In the genomic region with DNA sequence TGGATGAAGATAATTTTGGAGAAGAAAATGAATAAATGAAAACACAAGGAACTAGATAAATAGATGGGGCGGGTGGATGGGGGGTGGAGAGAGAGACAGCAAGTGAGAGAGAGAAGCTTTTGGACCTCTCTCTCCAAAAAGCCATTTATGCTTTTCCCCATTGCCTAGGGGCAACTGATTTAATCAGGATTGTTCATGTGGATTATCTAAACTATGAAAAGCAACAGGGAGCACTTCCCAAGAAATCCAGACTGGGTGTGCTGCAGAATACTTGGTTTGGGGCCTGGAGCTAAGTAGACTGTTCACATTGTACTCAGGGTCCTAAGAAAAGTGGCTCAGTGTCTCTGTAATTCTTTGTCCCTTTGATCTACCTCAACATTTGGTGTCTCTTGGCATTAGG, we compare ENCODE assay signal across 1 cellular context.
TF ChIP-seq lines count a peak whose summit lies in the region.

No MANE protein-coding gene starts in this region.

TF ChIP-seq in SK-N-SH treated with all-trans-retinoic acid at 6 μM for 48 hours, 23 proteins besides CTCF, POLR2A, EP300 and RAD21:
- TF ChIP-seq, protein P1, sequence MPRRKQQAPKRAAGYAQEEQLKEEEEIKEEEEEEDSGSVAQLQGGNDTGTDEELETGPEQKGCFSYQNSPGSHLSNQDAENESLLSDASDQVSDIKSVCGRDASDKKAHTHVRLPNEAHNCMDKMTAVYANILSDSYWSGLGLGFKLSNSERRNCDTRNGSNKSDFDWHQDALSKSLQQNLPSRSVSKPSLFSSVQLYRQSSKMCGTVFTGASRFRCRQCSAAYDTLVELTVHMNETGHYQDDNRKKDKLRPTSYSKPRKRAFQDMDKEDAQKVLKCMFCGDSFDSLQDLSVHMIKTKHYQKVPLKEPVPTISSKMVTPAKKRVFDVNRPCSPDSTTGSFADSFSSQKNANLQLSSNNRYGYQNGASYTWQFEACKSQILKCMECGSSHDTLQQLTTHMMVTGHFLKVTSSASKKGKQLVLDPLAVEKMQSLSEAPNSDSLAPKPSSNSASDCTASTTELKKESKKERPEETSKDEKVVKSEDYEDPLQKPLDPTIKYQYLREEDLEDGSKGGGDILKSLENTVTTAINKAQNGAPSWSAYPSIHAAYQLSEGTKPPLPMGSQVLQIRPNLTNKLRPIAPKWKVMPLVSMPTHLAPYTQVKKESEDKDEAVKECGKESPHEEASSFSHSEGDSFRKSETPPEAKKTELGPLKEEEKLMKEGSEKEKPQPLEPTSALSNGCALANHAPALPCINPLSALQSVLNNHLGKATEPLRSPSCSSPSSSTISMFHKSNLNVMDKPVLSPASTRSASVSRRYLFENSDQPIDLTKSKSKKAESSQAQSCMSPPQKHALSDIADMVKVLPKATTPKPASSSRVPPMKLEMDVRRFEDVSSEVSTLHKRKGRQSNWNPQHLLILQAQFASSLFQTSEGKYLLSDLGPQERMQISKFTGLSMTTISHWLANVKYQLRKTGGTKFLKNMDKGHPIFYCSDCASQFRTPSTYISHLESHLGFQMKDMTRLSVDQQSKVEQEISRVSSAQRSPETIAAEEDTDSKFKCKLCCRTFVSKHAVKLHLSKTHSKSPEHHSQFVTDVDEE (CRISPR knock-in tag; IDR thresholded peaks at IDR 0.05): no peak
- no peak for TF ChIP-seq ZC3H10 (CRISPR knock-in tag; IDR thresholded peaks at IDR 0.05)
- no peak for TF ChIP-seq ISL1 (CRISPR knock-in tag; IDR thresholded peaks at IDR 0.05)
- TF ChIP-seq SNAI2 (CRISPR knock-in tag; IDR thresholded peaks at IDR 0.05): no peak
- TF ChIP-seq, protein P2, sequence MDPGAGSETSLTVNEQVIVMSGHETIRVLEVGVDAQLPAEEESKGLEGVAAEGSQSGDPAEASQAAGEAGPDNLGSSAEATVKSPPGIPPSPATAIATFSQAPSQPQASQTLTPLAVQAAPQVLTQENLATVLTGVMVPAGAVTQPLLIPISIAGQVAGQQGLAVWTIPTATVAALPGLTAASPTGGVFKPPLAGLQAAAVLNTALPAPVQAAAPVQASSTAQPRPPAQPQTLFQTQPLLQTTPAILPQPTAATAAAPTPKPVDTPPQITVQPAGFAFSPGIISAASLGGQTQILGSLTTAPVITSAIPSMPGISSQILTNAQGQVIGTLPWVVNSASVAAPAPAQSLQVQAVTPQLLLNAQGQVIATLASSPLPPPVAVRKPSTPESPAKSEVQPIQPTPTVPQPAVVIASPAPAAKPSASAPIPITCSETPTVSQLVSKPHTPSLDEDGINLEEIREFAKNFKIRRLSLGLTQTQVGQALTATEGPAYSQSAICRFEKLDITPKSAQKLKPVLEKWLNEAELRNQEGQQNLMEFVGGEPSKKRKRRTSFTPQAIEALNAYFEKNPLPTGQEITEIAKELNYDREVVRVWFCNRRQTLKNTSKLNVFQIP (CRISPR knock-in tag; IDR thresholded peaks at IDR 0.05; ENCODE audit: borderline replicate concordance, low read depth): no peak
- TF ChIP-seq, protein P3, sequence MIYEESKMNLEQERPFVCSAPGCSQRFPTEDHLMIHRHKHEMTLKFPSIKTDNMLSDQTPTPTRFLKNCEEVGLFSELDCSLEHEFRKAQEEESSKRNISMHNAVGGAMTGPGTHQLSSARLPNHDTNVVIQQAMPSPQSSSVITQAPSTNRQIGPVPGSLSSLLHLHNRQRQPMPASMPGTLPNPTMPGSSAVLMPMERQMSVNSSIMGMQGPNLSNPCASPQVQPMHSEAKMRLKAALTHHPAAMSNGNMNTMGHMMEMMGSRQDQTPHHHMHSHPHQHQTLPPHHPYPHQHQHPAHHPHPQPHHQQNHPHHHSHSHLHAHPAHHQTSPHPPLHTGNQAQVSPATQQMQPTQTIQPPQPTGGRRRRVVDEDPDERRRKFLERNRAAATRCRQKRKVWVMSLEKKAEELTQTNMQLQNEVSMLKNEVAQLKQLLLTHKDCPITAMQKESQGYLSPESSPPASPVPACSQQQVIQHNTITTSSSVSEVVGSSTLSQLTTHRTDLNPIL (CRISPR knock-in tag; IDR thresholded peaks at IDR 0.05; ENCODE audit: low read depth): no peak
- no peak for TF ChIP-seq ZNF8 (CRISPR knock-in tag; IDR thresholded peaks at IDR 0.05)
- TF ChIP-seq ZFP30 (CRISPR knock-in tag; IDR thresholded peaks at IDR 0.05): no peak
- TF ChIP-seq GLIS3 (CRISPR knock-in tag; IDR thresholded peaks at IDR 0.05): no peak
- no peak for TF ChIP-seq ZFP3 (CRISPR knock-in tag; IDR thresholded peaks at IDR 0.05)
